17 cellular contexts compared by ENCODE assay signal in genomic region chr20:7406671-7407070, GRCh38.
DNase-seq lines count a peak whose midpoint lies in the region; ATAC-seq and TF ChIP-seq lines count a peak whose summit lies in the region.
"Had no signal": no experiment of that assay in that cellular context is flagged by ENCODE, and none has a peak within 500 bp of the region (broad histone marks: within the 10 kb centered on the region; RNA-seq: fewer than 3 reads in every experiment).

No MANE protein-coding gene starts in this region.

- no peak for ATAC-seq in GM19351 (IDR thresholded peaks at IDR 0.05; ENCODE audit: unreplicated experiment)
- ATAC-seq: CD8-positive, alpha-beta T cell; HCT116 had no signal

- intact Hi-C loops in left ventricle myocardium inferior (cut with micrococcal nuclease): no loop called here

- no peak overlapping the region for H3K27ac ChIP-seq in left ventricle myocardium inferior (replicated peaks)
- H3K27ac ChIP-seq: BLaER1, HL-60 had no signal

- H3K4me1 ChIP-seq in left ventricle myocardium inferior: no peaks in the 10 kb centered on the region
- H3K4me1 ChIP-seq: BLaER1 had no signal

- no peaks in the 10 kb centered on the region for H3K9me3 ChIP-seq in left ventricle myocardium inferior (replicated peaks)
- H3K9me3 ChIP-seq: BLaER1 had no signal

- peak; percentile 5 for DNase-seq in NCI-H2029 (lab: John Stamatoyannopoulos, UW)
- DNase-seq in NCI-H2029 treated with DMSO at 0.1 percent for 48 hours (lab: John Stamatoyannopoulos, UW): no peak
- peak; percentile 52 for DNase-seq in NCI-H69 (lab: John Stamatoyannopoulos, UW)
- DNase-seq in epithelial cell of esophagus (ENCODE audit: low read depth): peak; percentile 63
- no peak for DNase-seq in iPS-NIHi11 (ENCODE audit: low spot score)
- no peak for DNase-seq in left ventricle myocardium inferior
- DNase-seq: 8988T; Calu3; CD8-positive, alpha-beta T cell; GDM1; GOT3; H7; HFFc6 had no signal

- H3K27me3 ChIP-seq in left ventricle myocardium inferior (ENCODE audit: low read depth): peaks cover 8% of the 10 kb centered on the region
- H3K27me3 ChIP-seq: BLaER1 had no signal

- H3K4me3 ChIP-seq in epithelial cell of esophagus (ENCODE audit: low read length) (no peak overlapping the region), left ventricle myocardium inferior (no peak overlapping the region)
- H3K4me3 ChIP-seq: BLaER1 had no signal

- H3K36me3 ChIP-seq in left ventricle myocardium inferior: no peaks in the 10 kb centered on the region
- H3K36me3 ChIP-seq: BLaER1 had no signal

- TF ChIP-seq CTCF in epithelial cell of esophagus (IDR thresholded peaks at IDR 0.05; ENCODE audit: insufficient read depth, low read depth, low read length, missing control alignments): no peak
- TF ChIP-seq CTCF in left ventricle myocardium inferior (IDR thresholded peaks at IDR 0.05; ENCODE audit: borderline replicate concordance): no peak

Comparison
In these comparisons a context has a peak if more than half of its experiments do, and no peak if none do; other contexts are left out.
1. DNase-seq: peak in NCI-H2029 (single experiment), NCI-H69 (single experiment) and epithelial cell of esophagus (single experiment); none in NCI-H2029 treated with DMSO at 0.1 percent for 48 hours (single experiment), iPS-NIHi11 (single experiment) and left ventricle myocardium inferior (single experiment).